ENCODE assay signal across 13 cellular contexts in the genomic region with DNA sequence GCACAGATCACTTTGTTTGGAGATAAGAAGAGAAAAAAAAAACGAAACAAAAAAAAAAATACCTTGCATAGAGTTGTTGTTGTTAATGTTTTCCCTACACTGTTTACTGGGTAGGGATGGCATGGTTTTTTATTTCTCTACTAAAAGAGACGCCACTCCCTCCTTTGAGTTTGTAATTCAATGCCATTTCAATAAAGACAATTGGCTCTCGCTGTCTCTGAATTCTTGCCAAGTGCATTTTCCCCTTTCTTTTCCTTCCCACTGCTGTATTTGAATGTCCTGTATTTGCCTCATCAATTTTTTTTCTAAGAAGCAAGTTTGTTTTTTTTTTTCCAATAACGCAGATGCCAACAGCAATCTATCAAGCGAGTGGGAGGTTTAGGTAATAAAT.
DNase-seq lines count a peak whose midpoint lies in the region; ATAC-seq and TF ChIP-seq lines count a peak whose summit lies in the region.
"Had no signal": no experiment of that assay in that cellular context is flagged by ENCODE, and none has a peak within 500 bp of the region (broad histone marks: within the 10 kb centered on the region; RNA-seq: fewer than 3 reads in every experiment).

No MANE protein-coding gene starts in this region.

- peaks cover 0 to 6% of the 10 kb centered on the region in 2 donors for H3K4me1 Mint-ChIP-seq in effector memory CD8-positive, alpha-beta T cell (ENCODE audit: low read depth in 2 of 2)
- H3K4me1 Mint-ChIP-seq: brain had no signal

- CTCF ChIA-PET in RWPE1 (lab: Yijun Ruan, JAX) = no interaction called here

- H3K27me3 Mint-ChIP-seq in effector memory CD8-positive, alpha-beta T cell = peaks cover 20 to 23% of the 10 kb centered on the region in 2 donors

- H3K9me3 ChIP-seq in left ventricle myocardium inferior (replicated peaks) (no peaks in the 10 kb centered on the region), vagina (no peaks in the 10 kb centered on the region)

- H3K36me3 ChIP-seq in left ventricle myocardium inferior (no peaks in the 10 kb centered on the region), vagina (no peaks in the 10 kb centered on the region)

- H3K27ac Mint-ChIP-seq in effector memory CD8-positive, alpha-beta T cell = no peak overlapping the region
- H3K27ac Mint-ChIP-seq: brain had no signal

- peak overlapping the region; percentile 84 for H3K27ac ChIP-seq in left ventricle myocardium inferior (replicated peaks)
- peak overlapping the region; percentile 64 for H3K27ac ChIP-seq in vagina
- no peak overlapping the region for H3K27ac ChIP-seq in RWPE1

- no peak for TF ChIP-seq POLR2A in vagina (IDR thresholded peaks at IDR 0.05)

- H3K4me3 ChIP-seq in left ventricle myocardium inferior (peak overlapping the region; percentile 71), choroid plexus epithelial cell (ENCODE audit: low read depth, low read length) (peak overlapping the region; percentile 50), vagina (peak overlapping the region; percentile 38 to 40)
- H3K4me3 ChIP-seq: GM12878, K562 had no signal

- no peak overlapping the region for H3K4me3 Mint-ChIP-seq in effector memory CD8-positive, alpha-beta T cell
- H3K4me3 Mint-ChIP-seq: brain had no signal

- POLR2A ChIA-PET in RWPE1 (lab: Yijun Ruan, JAX; ENCODE audit: low non-redundant PET) = no interaction called here

- H3K4me1 ChIP-seq in left ventricle myocardium inferior (peaks cover 26% of the 10 kb centered on the region), vagina (peaks cover 14% of the 10 kb centered on the region)

- no peak for TF ChIP-seq CTCF in left ventricle myocardium inferior (IDR thresholded peaks at IDR 0.05; ENCODE audit: borderline replicate concordance)
- no peak for TF ChIP-seq CTCF in choroid plexus epithelial cell (conservative IDR thresholded peaks at IDR 0.05; ENCODE audit: low read depth, low read length)
- no peak for TF ChIP-seq CTCF in vagina (IDR thresholded peaks at IDR 0.05)
- TF ChIP-seq CTCF in RWPE1 (conservative IDR thresholded peaks at IDR 0.05; ENCODE audit: low read depth) = no peak

- H3K27me3 ChIP-seq in left ventricle myocardium inferior (ENCODE audit: low read depth) (no peaks in the 10 kb centered on the region), vagina (no peaks in the 10 kb centered on the region)

- no peak for ATAC-seq in left ventricle myocardium superior
- ATAC-seq in GM19397 (IDR thresholded peaks at IDR 0.05; ENCODE audit: unreplicated experiment) = no peak
- no peak for ATAC-seq in effector memory CD8-positive, alpha-beta T cell (replicated peaks)
- ATAC-seq: GM12878, K562 had no signal

- H3K9me3 Mint-ChIP-seq in effector memory CD8-positive, alpha-beta T cell = no peaks in the 10 kb centered on the region

- intact Hi-C loops in left ventricle myocardium inferior (cut with micrococcal nuclease) = no loop called here
- intact Hi-C loops in left ventricle myocardium superior (cut with micrococcal nuclease) = no loop called here
- intact Hi-C loops in vagina (cut with DNase I) = no loop called here

- DNase-seq in left ventricle myocardium inferior (no peak), left ventricle myocardium superior (no peak), choroid plexus epithelial cell (ENCODE audit: low read depth) (peak; percentile 7), myocyte (ENCODE audit: low read depth) (peak; percentile 1), vagina (ENCODE audit: extremely low spot score in 2 of 2) (no peak), RWPE1 (ENCODE audit: low spot score) (no peak)
- no peak for DNase-seq in effector memory CD8-positive, alpha-beta T cell
- DNase-seq: NCI-H774, T-helper 1 cell had no signal

- no peaks in the 10 kb centered on the region for H3K36me3 Mint-ChIP-seq in effector memory CD8-positive, alpha-beta T cell (ENCODE audit: insufficient read depth)
- H3K36me3 Mint-ChIP-seq: brain had no signal

Comparison
In these comparisons a context has a peak if more than half of its experiments do, and no peak if none do; other contexts are left out.
1. DNase-seq: peak in choroid plexus epithelial cell (single experiment) and myocyte (single experiment); none in left ventricle myocardium inferior (single experiment), left ventricle myocardium superior (single experiment), vagina (0 of 2), RWPE1 (single experiment) and effector memory CD8-positive, alpha-beta T cell (0 of 3).
2. Peak in every context shown above with its lines, with median percentiles within 50 percentile points of each other: H3K4me3 ChIP-seq.